Comparison of ENCODE assay signal across 1 cellular context in the genomic region with DNA sequence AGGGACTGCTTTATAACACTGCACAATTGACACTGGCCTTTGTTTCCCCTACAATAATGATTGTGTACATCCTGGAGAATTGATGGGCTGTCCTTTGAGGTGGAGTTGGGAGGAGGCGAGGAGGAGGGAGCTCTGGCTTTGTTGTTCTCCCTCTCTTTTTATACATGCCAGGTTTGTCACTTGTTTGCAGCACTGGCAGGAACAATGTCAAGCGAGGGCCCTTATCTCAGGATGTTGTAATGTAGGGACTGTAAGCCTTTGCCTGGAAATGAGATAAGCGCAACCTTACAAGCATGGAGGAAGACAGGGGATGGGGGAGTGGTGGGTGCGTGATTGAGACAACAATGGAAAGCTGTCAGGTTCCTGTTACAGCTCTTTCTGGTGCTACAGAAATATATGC.
TF ChIP-seq lines count a peak whose summit lies in the region.

No MANE protein-coding gene starts in this region.

TF ChIP-seq in SK-N-SH, 30 proteins besides CTCF, POLR2A, EP300 and RAD21:
- TF ChIP-seq CHD2 (IDR thresholded peaks at IDR 0.05; ENCODE audit: low read length, partially characterized antibody) = no peak
- TF ChIP-seq, protein P1, sequence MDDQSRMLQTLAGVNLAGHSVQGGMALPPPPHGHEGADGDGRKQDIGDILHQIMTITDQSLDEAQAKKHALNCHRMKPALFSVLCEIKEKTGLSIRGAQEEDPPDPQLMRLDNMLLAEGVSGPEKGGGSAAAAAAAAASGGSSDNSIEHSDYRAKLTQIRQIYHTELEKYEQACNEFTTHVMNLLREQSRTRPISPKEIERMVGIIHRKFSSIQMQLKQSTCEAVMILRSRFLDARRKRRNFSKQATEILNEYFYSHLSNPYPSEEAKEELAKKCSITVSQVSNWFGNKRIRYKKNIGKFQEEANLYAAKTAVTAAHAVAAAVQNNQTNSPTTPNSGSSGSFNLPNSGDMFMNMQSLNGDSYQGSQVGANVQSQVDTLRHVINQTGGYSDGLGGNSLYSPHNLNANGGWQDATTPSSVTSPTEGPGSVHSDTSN (IDR thresholded peaks at IDR 0.05) = no peak
- TF ChIP-seq MXI1 (IDR thresholded peaks at IDR 0.05; ENCODE audit: low read depth, low read length) = no peak
- no peak for TF ChIP-seq JUND (IDR thresholded peaks at IDR 0.05)
- no peak for TF ChIP-seq FOXJ3 (CRISPR knock-in tag; IDR thresholded peaks at IDR 0.05)
- no peak for TF ChIP-seq FOSL2 (IDR thresholded peaks at IDR 0.05; ENCODE audit: borderline replicate concordance, low read depth)
